2 cellular contexts compared by ENCODE assay signal in the genomic region with DNA sequence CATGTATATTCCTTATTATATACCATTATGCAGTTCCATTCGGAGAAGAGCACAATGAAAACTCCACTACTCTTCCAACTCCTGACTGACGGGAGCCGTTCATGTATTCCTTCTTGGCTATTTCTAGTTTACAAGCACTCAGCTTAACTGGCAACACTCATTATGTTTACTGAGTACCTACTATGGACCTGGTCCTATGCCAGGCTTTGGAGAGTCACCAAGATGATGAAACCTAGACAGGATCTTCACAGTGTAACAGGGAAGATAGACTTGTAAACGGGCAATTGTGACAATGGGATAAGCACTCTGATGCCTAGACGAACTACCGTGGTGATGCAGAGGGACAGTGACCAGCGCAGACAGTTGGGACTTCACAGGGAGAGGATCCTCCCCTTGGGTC.
TF ChIP-seq lines count a peak whose summit lies in the region.

No MANE protein-coding gene starts in this region.

TF ChIP-seq in HepG2, 621 proteins besides CTCF, POLR2A, EP300 and RAD21 (continued from another document):
- TF ChIP-seq ZFX (CRISPR knock-in tag; IDR thresholded peaks at IDR 0.05; ENCODE audit: low read depth) (no peak), MBNL3 (CRISPR knock-in tag; conservative IDR thresholded peaks at IDR 0.05) (no peak)

TF ChIP-seq in WTC11, 78 proteins besides CTCF, POLR2A, EP300 and RAD21 (continued from another document):
- TF ChIP-seq, protein P1, sequence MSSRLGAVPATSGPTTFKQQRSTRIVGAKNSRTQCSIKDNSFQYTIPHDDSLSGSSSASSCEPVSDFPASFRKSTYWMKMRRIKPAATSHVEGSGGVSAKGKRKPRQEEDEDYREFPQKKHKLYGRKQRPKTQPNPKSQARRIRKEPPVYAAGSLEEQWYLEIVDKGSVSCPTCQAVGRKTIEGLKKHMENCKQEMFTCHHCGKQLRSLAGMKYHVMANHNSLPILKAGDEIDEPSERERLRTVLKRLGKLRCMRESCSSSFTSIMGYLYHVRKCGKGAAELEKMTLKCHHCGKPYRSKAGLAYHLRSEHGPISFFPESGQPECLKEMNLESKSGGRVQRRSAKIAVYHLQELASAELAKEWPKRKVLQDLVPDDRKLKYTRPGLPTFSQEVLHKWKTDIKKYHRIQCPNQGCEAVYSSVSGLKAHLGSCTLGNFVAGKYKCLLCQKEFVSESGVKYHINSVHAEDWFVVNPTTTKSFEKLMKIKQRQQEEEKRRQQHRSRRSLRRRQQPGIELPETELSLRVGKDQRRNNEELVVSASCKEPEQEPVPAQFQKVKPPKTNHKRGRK (CRISPR knock-in tag; IDR thresholded peaks at IDR 0.05; ENCODE audit: borderline replicate concordance) = no peak
- no peak for TF ChIP-seq NR2C2 (CRISPR knock-in tag; IDR thresholded peaks at IDR 0.05)
